Comparison of ENCODE assay signal across 18 cellular contexts in genomic region chr1:21620461-21620860, GRCh38. TPM values are rescaled to one million over a fixed set of nuclear protein-coding genes. Genes with fewer than 3 reads are reported as not detected.
DNase-seq lines count a peak whose midpoint lies in the region; ATAC-seq and TF ChIP-seq lines count a peak whose summit lies in the region.
"Had no signal": no experiment of that assay in that cellular context is flagged by ENCODE, and none has a peak within 500 bp of the region (broad histone marks: within the 10 kb centered on the region; RNA-seq: fewer than 3 reads in every experiment).

No MANE protein-coding gene starts in this region.

- peak overlapping the region; percentile 40 for H3K4me3 ChIP-seq in colonic mucosa
- no peak overlapping the region for H3K4me3 ChIP-seq in CD4-positive, alpha-beta memory T cell (ENCODE audit: low read length in 2 of 2)
- H3K4me3 ChIP-seq: cardiac muscle cell had no signal

- H3K27me3 ChIP-seq in colonic mucosa = no peaks in the 10 kb centered on the region
- no peaks in the 10 kb centered on the region for H3K27me3 ChIP-seq in CD4-positive, alpha-beta memory T cell (ENCODE audit: insufficient read depth, low read length)
- H3K27me3 ChIP-seq: cardiac muscle cell, Peyer's patch had no signal

- no peak for TF ChIP-seq CTCF in colonic mucosa (IDR thresholded peaks at IDR 0.05)
- no peak for TF ChIP-seq CTCF in nephron (IDR thresholded peaks at IDR 0.05; ENCODE audit: unreplicated experiment in 3 of 3)

- H3K4me1 Mint-ChIP-seq in nephron = peaks cover 45% of the 10 kb centered on the region
- H3K4me1 Mint-ChIP-seq in CD4-positive, alpha-beta memory T cell = peaks cover 5 to 16% (median 10%) of the 10 kb centered on the region in 4 donors

- DNase-seq in COR-L47 (lab: John Stamatoyannopoulos, UW) (peak; percentile 26), NCI-H1105 treated with DMSO at 0.1 percent for 48 hours (lab: John Stamatoyannopoulos, UW) (peak; percentile 39), colonic mucosa (no peak), H4 (ENCODE audit: low spot score) (no peak)
- no peak for DNase-seq in stimulated activated naive CD4-positive, alpha-beta T cell treated with Interleukin-2 at 50 U/mL for 16 hours (lab: John Stamatoyannopoulos, UW)
- DNase-seq in CD4-positive, alpha-beta memory T cell = no peak
- DNase-seq: activated CD8-positive, alpha-beta T cell treated with anti-CD3 and anti-CD28 coated beads, Interleukin-2, amount 10 ng/mL, durations not matched to agents 7 days and 5 days; GOT3; NCI-H510A treated with DMSO at 0.1 percent for 48 hours; Peyer's patch; stimulated activated naive CD4-positive, alpha-beta T cell; T-helper 9 cell had no signal

- H3K36me3 ChIP-seq in colonic mucosa = no peaks in the 10 kb centered on the region
- H3K36me3 ChIP-seq in CD4-positive, alpha-beta memory T cell (ENCODE audit: insufficient read depth, low read length) = no peaks in the 10 kb centered on the region
- H3K36me3 ChIP-seq: cardiac muscle cell, Peyer's patch, prostate gland had no signal

- H3K27ac Mint-ChIP-seq in nephron = peak overlapping the region in 1 of 3 experiments; percentile 22
- H3K27ac Mint-ChIP-seq in CD4-positive, alpha-beta memory T cell = no peak overlapping the region
- H3K27ac Mint-ChIP-seq: activated CD8-positive, alpha-beta T cell treated with anti-CD3 and anti-CD28 coated beads, Interleukin-2, amount 10 ng/mL, durations not matched to agents 7 days and 5 days had no signal

- POLR2A ChIA-PET in CD4-positive, alpha-beta memory T cell (lab: Charles Lee; ENCODE audit: partially characterized antibody) = no interaction called here

- intact Hi-C loops in colonic mucosa (cut with DNase I) = no loop called here
- intact Hi-C loops in CD4-positive, alpha-beta memory T cell (cut with micrococcal nuclease) = no loop called here

- peak overlapping the region; percentile 24 to 63 (median 34) for H3K4me3 Mint-ChIP-seq in nephron
- no peak overlapping the region for H3K4me3 Mint-ChIP-seq in CD4-positive, alpha-beta memory T cell
- H3K4me3 Mint-ChIP-seq: activated CD8-positive, alpha-beta T cell treated with anti-CD3 and anti-CD28 coated beads, Interleukin-2, amount 10 ng/mL, durations not matched to agents 7 days and 5 days had no signal

- no peaks in the 10 kb centered on the region for H3K9me3 ChIP-seq in colonic mucosa
- H3K9me3 ChIP-seq in CD4-positive, alpha-beta memory T cell (ENCODE audit: control insufficient read depth in 1 of 2, low read length in 2 of 2) = no peaks in the 10 kb centered on the region
- H3K9me3 ChIP-seq: Peyer's patch, prostate gland had no signal

- no peak for ATAC-seq in HG02588 (IDR thresholded peaks at IDR 0.05; ENCODE audit: unreplicated experiment)
- ATAC-seq: activated CD8-positive, alpha-beta T cell treated with anti-CD3 and anti-CD28 coated beads, Interleukin-2, amount 10 ng/mL, durations not matched to agents 7 days and 5 days had no signal

- peaks cover 26% of the 10 kb centered on the region for H3K27me3 Mint-ChIP-seq in nephron (ENCODE audit: low read depth)
- H3K27me3 Mint-ChIP-seq in CD4-positive, alpha-beta memory T cell = peaks cover 10 to 14% of the 10 kb centered on the region in 2 donors

- H3K27ac ChIP-seq in colonic mucosa = no peak overlapping the region
- no peak overlapping the region for H3K27ac ChIP-seq in CD4-positive, alpha-beta memory T cell (ENCODE audit: low read depth, low read length)
- H3K27ac ChIP-seq: C4-2B, cardiac muscle cell, Peyer's patch, prostate gland had no signal

- no peaks in the 10 kb centered on the region for H3K36me3 Mint-ChIP-seq in nephron (ENCODE audit: low read depth)
- H3K36me3 Mint-ChIP-seq in CD4-positive, alpha-beta memory T cell = no peaks in the 10 kb centered on the region

- H3K4me1 ChIP-seq in colonic mucosa = no peaks in the 10 kb centered on the region
- no peaks in the 10 kb centered on the region for H3K4me1 ChIP-seq in CD4-positive, alpha-beta memory T cell (ENCODE audit: insufficient read depth, low read length)

- CTCF ChIA-PET in CD4-positive, alpha-beta memory T cell (lab: Charles Lee; ENCODE audit: partially characterized antibody) = no interaction called here

- no peaks in the 10 kb centered on the region for H3K9me3 Mint-ChIP-seq in nephron
- no peaks in the 10 kb centered on the region for H3K9me3 Mint-ChIP-seq in CD4-positive, alpha-beta memory T cell

- peak overlapping the region in 1 of 2 donors; percentile 66 for H3K9ac ChIP-seq in colonic mucosa (ENCODE audit: low read depth in 2 of 2, low read length in 2 of 2)

RNA-seq across cellular contexts. Expression of gene RAP1GAP, which starts 48.7 kb away (rescaled TPM):
- 10 to 100 TPM; 29.6 to 36.3 TPM for total RNA-seq in colonic mucosa
- 2.0 and 2.3 TPM in 2 replicates for total RNA-seq in H4 (2014; rRNA removed; shearing (Covaris generic))
- under 1 TPM; 0.23 to 0.72 TPM for total RNA-seq in CD4-positive, alpha-beta memory T cell
- polyA plus RNA-seq in CD4-positive, alpha-beta memory T cell = not detected
- total RNA-seq: MCF 10A had no signal

Comparison
In these comparisons a context has a peak if more than half of its experiments do, and no peak if none do; other contexts are left out.
1. DNase-seq: peak in COR-L47 (single experiment) and NCI-H1105 treated with DMSO at 0.1 percent for 48 hours (single experiment); none in colonic mucosa (single experiment), H4 (single experiment), stimulated activated naive CD4-positive, alpha-beta T cell treated with Interleukin-2 at 50 U/mL for 16 hours (single experiment) and CD4-positive, alpha-beta memory T cell (0 of 5).
2. H3K4me3 Mint-ChIP-seq: peak in nephron (3 of 3); none in CD4-positive, alpha-beta memory T cell (0 of 8).